2 cellular contexts compared by ENCODE assay signal in the genomic region with DNA sequence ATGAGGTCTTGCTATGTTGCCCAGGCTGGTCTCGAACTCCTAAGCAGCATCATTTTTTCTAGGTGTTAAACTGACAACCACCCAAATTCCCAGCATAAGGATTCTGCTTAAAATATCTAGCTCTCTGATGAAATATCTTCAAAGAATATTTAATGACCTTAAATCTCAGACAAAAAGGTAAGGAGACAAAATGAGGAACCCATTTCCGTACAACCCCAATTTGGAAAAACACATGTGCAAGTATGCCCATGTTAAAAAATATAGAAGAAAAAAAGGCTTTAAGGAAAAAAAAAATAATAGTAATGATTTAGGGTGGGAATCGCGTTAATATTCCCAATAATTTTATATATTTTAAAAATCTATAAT.
TF ChIP-seq lines count a peak whose summit lies in the region.

No MANE protein-coding gene starts in this region.

TF ChIP-seq in SK-N-SH, 30 proteins besides CTCF, POLR2A, EP300 and RAD21 (continued from another document):
- TF ChIP-seq, protein P1, sequence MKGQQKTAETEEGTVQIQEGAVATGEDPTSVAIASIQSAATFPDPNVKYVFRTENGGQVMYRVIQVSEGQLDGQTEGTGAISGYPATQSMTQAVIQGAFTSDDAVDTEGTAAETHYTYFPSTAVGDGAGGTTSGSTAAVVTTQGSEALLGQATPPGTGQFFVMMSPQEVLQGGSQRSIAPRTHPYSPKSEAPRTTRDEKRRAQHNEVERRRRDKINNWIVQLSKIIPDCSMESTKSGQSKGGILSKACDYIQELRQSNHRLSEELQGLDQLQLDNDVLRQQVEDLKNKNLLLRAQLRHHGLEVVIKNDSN (IDR thresholded peaks at IDR 0.05; ENCODE audit: borderline replicate concordance, low read depth), result no peak
- no peak for TF ChIP-seq MEF2A (IDR thresholded peaks at IDR 0.05; ENCODE audit: borderline replicate concordance, low read depth)
- no peak for TF ChIP-seq TCF12 (IDR thresholded peaks at IDR 0.05)
- TF ChIP-seq, protein P2, sequence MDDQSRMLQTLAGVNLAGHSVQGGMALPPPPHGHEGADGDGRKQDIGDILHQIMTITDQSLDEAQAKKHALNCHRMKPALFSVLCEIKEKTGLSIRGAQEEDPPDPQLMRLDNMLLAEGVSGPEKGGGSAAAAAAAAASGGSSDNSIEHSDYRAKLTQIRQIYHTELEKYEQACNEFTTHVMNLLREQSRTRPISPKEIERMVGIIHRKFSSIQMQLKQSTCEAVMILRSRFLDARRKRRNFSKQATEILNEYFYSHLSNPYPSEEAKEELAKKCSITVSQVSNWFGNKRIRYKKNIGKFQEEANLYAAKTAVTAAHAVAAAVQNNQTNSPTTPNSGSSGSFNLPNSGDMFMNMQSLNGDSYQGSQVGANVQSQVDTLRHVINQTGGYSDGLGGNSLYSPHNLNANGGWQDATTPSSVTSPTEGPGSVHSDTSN (IDR thresholded peaks at IDR 0.05), result no peak
- no peak for TF ChIP-seq GABPA (IDR thresholded peaks at IDR 0.05; ENCODE audit: low read depth)
- TF ChIP-seq RXRA (IDR thresholded peaks at IDR 0.05; ENCODE audit: borderline replicate concordance, low read depth), result no peak
- TF ChIP-seq, protein P3, sequence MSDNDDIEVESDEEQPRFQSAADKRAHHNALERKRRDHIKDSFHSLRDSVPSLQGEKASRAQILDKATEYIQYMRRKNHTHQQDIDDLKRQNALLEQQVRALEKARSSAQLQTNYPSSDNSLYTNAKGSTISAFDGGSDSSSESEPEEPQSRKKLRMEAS (IDR thresholded peaks at IDR 0.05; ENCODE audit: low read depth), result no peak
- TF ChIP-seq POLR2AphosphoS5 (IDR thresholded peaks at IDR 0.05; ENCODE audit: low read depth, low read length), result no peak
- TF ChIP-seq TEAD4 (IDR thresholded peaks at IDR 0.05; ENCODE audit: borderline replicate concordance, insufficient read depth), result no peak
TF ChIP-seq in SK-N-SH: peak in this region for 0.

TF ChIP-seq in SK-N-SH treated with all-trans-retinoic acid at 6 μM for 48 hours, 23 proteins besides CTCF, POLR2A, EP300 and RAD21 (continued from another document):
- TF ChIP-seq, protein P4, sequence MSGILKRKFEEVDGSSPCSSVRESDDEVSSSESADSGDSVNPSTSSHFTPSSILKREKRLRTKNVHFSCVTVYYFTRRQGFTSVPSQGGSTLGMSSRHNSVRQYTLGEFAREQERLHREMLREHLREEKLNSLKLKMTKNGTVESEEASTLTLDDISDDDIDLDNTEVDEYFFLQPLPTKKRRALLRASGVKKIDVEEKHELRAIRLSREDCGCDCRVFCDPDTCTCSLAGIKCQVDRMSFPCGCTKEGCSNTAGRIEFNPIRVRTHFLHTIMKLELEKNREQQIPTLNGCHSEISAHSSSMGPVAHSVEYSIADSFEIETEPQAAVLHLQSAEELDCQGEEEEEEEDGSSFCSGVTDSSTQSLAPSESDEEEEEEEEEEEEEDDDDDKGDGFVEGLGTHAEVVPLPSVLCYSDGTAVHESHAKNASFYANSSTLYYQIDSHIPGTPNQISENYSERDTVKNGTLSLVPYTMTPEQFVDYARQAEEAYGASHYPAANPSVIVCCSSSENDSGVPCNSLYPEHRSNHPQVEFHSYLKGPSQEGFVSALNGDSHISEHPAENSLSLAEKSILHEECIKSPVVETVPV (CRISPR knock-in tag; IDR thresholded peaks at IDR 0.05), result no peak
- no peak for TF ChIP-seq ZC3H10 (CRISPR knock-in tag; IDR thresholded peaks at IDR 0.05)
- no peak for TF ChIP-seq ZNF565 (CRISPR knock-in tag; conservative IDR thresholded peaks at IDR 0.05; ENCODE audit: low read depth)
- TF ChIP-seq, protein P5, sequence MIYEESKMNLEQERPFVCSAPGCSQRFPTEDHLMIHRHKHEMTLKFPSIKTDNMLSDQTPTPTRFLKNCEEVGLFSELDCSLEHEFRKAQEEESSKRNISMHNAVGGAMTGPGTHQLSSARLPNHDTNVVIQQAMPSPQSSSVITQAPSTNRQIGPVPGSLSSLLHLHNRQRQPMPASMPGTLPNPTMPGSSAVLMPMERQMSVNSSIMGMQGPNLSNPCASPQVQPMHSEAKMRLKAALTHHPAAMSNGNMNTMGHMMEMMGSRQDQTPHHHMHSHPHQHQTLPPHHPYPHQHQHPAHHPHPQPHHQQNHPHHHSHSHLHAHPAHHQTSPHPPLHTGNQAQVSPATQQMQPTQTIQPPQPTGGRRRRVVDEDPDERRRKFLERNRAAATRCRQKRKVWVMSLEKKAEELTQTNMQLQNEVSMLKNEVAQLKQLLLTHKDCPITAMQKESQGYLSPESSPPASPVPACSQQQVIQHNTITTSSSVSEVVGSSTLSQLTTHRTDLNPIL (CRISPR knock-in tag; IDR thresholded peaks at IDR 0.05; ENCODE audit: low read depth), result no peak
- no peak for TF ChIP-seq RARB (CRISPR knock-in tag; IDR thresholded peaks at IDR 0.05)
- TF ChIP-seq ESRRG (CRISPR knock-in tag; IDR thresholded peaks at IDR 0.05), result no peak
- TF ChIP-seq, protein P6, sequence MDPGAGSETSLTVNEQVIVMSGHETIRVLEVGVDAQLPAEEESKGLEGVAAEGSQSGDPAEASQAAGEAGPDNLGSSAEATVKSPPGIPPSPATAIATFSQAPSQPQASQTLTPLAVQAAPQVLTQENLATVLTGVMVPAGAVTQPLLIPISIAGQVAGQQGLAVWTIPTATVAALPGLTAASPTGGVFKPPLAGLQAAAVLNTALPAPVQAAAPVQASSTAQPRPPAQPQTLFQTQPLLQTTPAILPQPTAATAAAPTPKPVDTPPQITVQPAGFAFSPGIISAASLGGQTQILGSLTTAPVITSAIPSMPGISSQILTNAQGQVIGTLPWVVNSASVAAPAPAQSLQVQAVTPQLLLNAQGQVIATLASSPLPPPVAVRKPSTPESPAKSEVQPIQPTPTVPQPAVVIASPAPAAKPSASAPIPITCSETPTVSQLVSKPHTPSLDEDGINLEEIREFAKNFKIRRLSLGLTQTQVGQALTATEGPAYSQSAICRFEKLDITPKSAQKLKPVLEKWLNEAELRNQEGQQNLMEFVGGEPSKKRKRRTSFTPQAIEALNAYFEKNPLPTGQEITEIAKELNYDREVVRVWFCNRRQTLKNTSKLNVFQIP (CRISPR knock-in tag; IDR thresholded peaks at IDR 0.05; ENCODE audit: borderline replicate concordance, low read depth), result no peak
- TF ChIP-seq BACH2 (CRISPR knock-in tag; IDR thresholded peaks at IDR 0.05; ENCODE audit: borderline replicate concordance), result no peak
- TF ChIP-seq, protein P7, sequence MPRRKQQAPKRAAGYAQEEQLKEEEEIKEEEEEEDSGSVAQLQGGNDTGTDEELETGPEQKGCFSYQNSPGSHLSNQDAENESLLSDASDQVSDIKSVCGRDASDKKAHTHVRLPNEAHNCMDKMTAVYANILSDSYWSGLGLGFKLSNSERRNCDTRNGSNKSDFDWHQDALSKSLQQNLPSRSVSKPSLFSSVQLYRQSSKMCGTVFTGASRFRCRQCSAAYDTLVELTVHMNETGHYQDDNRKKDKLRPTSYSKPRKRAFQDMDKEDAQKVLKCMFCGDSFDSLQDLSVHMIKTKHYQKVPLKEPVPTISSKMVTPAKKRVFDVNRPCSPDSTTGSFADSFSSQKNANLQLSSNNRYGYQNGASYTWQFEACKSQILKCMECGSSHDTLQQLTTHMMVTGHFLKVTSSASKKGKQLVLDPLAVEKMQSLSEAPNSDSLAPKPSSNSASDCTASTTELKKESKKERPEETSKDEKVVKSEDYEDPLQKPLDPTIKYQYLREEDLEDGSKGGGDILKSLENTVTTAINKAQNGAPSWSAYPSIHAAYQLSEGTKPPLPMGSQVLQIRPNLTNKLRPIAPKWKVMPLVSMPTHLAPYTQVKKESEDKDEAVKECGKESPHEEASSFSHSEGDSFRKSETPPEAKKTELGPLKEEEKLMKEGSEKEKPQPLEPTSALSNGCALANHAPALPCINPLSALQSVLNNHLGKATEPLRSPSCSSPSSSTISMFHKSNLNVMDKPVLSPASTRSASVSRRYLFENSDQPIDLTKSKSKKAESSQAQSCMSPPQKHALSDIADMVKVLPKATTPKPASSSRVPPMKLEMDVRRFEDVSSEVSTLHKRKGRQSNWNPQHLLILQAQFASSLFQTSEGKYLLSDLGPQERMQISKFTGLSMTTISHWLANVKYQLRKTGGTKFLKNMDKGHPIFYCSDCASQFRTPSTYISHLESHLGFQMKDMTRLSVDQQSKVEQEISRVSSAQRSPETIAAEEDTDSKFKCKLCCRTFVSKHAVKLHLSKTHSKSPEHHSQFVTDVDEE (CRISPR knock-in tag; IDR thresholded peaks at IDR 0.05), result no peak
- no peak for TF ChIP-seq ZNF70 (CRISPR knock-in tag; IDR thresholded peaks at IDR 0.05)
